ENCODE assay signal across 33 cellular contexts in the genomic region with DNA sequence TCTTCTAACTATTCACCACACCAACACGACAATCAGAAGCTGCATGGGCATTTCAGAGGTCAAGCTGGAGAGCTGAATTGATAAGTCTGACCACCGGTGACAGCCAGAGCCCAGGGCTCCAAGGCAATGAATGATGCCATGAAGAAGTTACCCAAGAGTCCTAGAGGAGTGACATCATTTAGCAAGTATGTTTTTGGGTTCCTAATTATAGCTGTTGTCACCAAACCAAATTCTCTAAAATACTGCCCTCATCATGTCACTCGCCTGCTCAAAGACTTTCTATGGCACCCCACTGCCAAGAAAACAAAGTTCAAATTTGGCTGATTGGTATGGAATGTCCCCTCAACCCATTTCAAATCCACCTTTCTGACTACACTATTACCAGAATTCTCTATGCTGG.
DNase-seq lines count a peak whose midpoint lies in the region; ATAC-seq and TF ChIP-seq lines count a peak whose summit lies in the region.
"Had no signal": no experiment of that assay in that cellular context is flagged by ENCODE, and none has a peak within 500 bp of the region (broad histone marks: within the 10 kb centered on the region; RNA-seq: fewer than 3 reads in every experiment).

No MANE protein-coding gene starts in this region.

- H3K27me3 ChIP-seq in smooth muscle cell (ENCODE audit: low read depth) = no peaks in the 10 kb centered on the region
- H3K27me3 ChIP-seq: BLaER1, pancreas, Peyer's patch, upper lobe of left lung had no signal

- no peak for TF ChIP-seq CTCF in smooth muscle cell (IDR thresholded peaks at IDR 0.05; ENCODE audit: borderline replicate concordance, insufficient read depth, poor library complexity, severe bottlenecking)

- no peaks in the 10 kb centered on the region for H3K9me3 ChIP-seq in smooth muscle cell (replicated peaks; ENCODE audit: low read depth)
- H3K9me3 ChIP-seq in T-helper 17 cell (ENCODE audit: control insufficient read depth, low read length, poor library complexity, severe bottlenecking) = no peaks in the 10 kb centered on the region
- H3K9me3 ChIP-seq: BLaER1, pancreas, Peyer's patch, upper lobe of left lung had no signal

- no peaks in the 10 kb centered on the region for H3K79me2 ChIP-seq in smooth muscle cell (ENCODE audit: low read depth)

- no peak overlapping the region for H3K4me3 ChIP-seq in smooth muscle cell
- H3K4me3 ChIP-seq: BLaER1, pancreas, Peyer's patch, upper lobe of left lung had no signal

- ATAC-seq in GM21786 (IDR thresholded peaks at IDR 0.05; ENCODE audit: unreplicated experiment) (no peak), T-helper 17 cell (no peak)
- ATAC-seq: HCT116; stimulated activated naive CD8-positive, alpha-beta T cell treated with anti-CD3 and anti-CD28 coated beads, Interleukin-15, amount 100 ng/mL, for 72 hours had no signal

- peaks cover 28% of the 10 kb centered on the region for H3K27me3 Mint-ChIP-seq in T-helper 17 cell

- H3K36me3 ChIP-seq in smooth muscle cell (ENCODE audit: low read depth) = no peaks in the 10 kb centered on the region
- H3K36me3 ChIP-seq: BLaER1, pancreas, Peyer's patch, upper lobe of left lung had no signal

- no peaks in the 10 kb centered on the region for H4K20me1 ChIP-seq in smooth muscle cell (ENCODE audit: low read depth)
- H4K20me1 ChIP-seq: BLaER1 had no signal

- H3K4me2 ChIP-seq in smooth muscle cell = peak overlapping the region; percentile 58
- H3K4me2 ChIP-seq: BLaER1 had no signal

- no peak overlapping the region for H2AFZ ChIP-seq in smooth muscle cell (ENCODE audit: low read depth)

- no peak overlapping the region for H3K4me3 Mint-ChIP-seq in T-helper 17 cell
- H3K4me3 Mint-ChIP-seq: immature natural killer cell; memory B cell; neural crest cell; stimulated activated naive CD8-positive, alpha-beta T cell treated with anti-CD3 and anti-CD28 coated beads, Interleukin-15, amount 100 ng/mL, for 72 hours had no signal

- H3K4me1 Mint-ChIP-seq in T-helper 17 cell = no peaks in the 10 kb centered on the region
- H3K4me1 Mint-ChIP-seq: memory B cell; stimulated activated naive CD8-positive, alpha-beta T cell treated with anti-CD3 and anti-CD28 coated beads, Interleukin-15, amount 100 ng/mL, for 72 hours had no signal

- no peak overlapping the region for H3K27ac Mint-ChIP-seq in T-helper 17 cell
- H3K27ac Mint-ChIP-seq: activated T-helper 2 cell treated with anti-CD3 and anti-CD28 coated beads, Interferon-gamma antibody, Interleukin-2, Interleukin-4, amounts not matched to agents 10 μg/mL and 5 μg/mL and 100 μg/mL, durations not matched to agents 14 hours and 24 hours and 36 hours; immature natural killer cell; memory B cell; stimulated activated naive CD8-positive, alpha-beta T cell treated with anti-CD3 and anti-CD28 coated beads, Interleukin-15, amount 100 ng/mL, for 72 hours had no signal

- peaks cover 8% of the 10 kb centered on the region for H3F3A ChIP-seq in smooth muscle cell (ENCODE audit: low read depth)

- no peak overlapping the region for H3K9ac ChIP-seq in smooth muscle cell (ENCODE audit: low read depth)
- H3K9ac ChIP-seq: BLaER1 had no signal

- H3K36me3 Mint-ChIP-seq in T-helper 17 cell (ENCODE audit: low read depth) = no peaks in the 10 kb centered on the region
- H3K36me3 Mint-ChIP-seq: immature natural killer cell, memory B cell had no signal

- DNase-seq in A172 (ENCODE audit: low spot score) (peak; percentile 14), EL (peak; percentile 54), astrocyte of the hippocampus (ENCODE audit: low read depth, low spot score) (peak; percentile 20), smooth muscle cell (lab: John Stamatoyannopoulos, UW; ENCODE audit: unreplicated experiment) (no peak), hepatic stellate cell (ENCODE audit: low spot score) (no peak), NCI-H82 treated with DMSO at 0.1 percent for 48 hours (lab: John Stamatoyannopoulos, UW; ENCODE audit: unreplicated experiment) (no peak), T-helper 17 cell (no peak)
- DNase-seq: activated CD4-positive, alpha-beta T cell treated with anti-CD3 and anti-CD28 coated beads for 48 hours; activated CD8-positive, alpha-beta memory T cell treated with anti-CD3 and anti-CD28 coated beads for 24 hours; activated naive CD4-positive, alpha-beta T cell treated with anti-CD3 and anti-CD28 coated beads, Interleukin-2, amount 50 U/mL, for 16 hours; activated T-cell treated with anti-CD3 and anti-CD28 coated beads for 4 hours; amygdala; COR-L47; DMS79; GF-D8; immature natural killer cell; NCI-H146; NCI-H345; NCI-H69; Peyer's patch; SIG-M5; stimulated activated CD8-positive, alpha-beta memory T cell treated with anti-CD3 and anti-CD28 coated beads, Interleukin-4, amount 100 ng/mL, for 48 hours; stimulated activated naive CD8-positive, alpha-beta T cell treated with anti-CD3 and anti-CD28 coated beads, Interleukin-15, amount 100 ng/mL, for 72 hours; SW 1271; T1000; upper lobe of left lung had no signal

- H3K4me1 ChIP-seq in smooth muscle cell (ENCODE audit: low read depth) = peaks cover 19% of the 10 kb centered on the region
- H3K4me1 ChIP-seq: BLaER1, Peyer's patch, upper lobe of left lung had no signal

- 76% methylated on average over 3 of the region's 3 CpGs for WGBS in smooth muscle cell (ENCODE audit: low lambda C conversion rate)

- H3K27ac ChIP-seq in smooth muscle cell (ENCODE audit: low read depth) = peak overlapping the region; percentile 43
- H3K27ac ChIP-seq: BLaER1, pancreas, Peyer's patch, upper lobe of left lung had no signal

Comparison
In these comparisons a context has a peak if more than half of its experiments do, and no peak if none do; other contexts are left out.
1. DNase-seq: peak in A172 (single experiment), EL (single experiment) and astrocyte of the hippocampus (single experiment); none in smooth muscle cell (single experiment), hepatic stellate cell (single experiment), NCI-H82 treated with DMSO at 0.1 percent for 48 hours (single experiment) and T-helper 17 cell (0 of 3).